In the genomic region with DNA sequence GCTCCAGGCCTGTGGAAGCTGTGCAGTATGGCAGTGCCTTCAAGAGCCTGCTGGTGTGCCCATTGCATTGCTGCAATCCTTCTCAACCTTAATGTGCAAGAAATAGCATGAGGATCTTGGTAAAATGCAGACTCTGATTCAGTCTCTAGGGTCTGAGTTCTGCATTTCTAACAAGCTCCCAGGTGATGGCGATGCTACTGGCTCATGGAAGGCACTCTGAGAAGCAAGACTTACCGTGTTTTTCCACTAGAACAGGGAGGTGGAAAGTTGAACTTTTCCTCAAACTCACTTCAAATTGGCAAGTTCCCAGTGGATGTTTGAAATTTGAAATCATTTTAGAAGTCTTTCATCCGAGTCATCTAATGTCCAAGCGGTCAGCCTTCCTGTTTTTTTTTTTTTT, we compare ENCODE assay signal across 1 cellular context.
TF ChIP-seq lines count a peak whose summit lies in the region.

No MANE protein-coding gene starts in this region.

TF ChIP-seq in GM23338, 12 proteins besides CTCF, POLR2A, EP300 and RAD21 (continued from another document):
- TF ChIP-seq, protein P1, sequence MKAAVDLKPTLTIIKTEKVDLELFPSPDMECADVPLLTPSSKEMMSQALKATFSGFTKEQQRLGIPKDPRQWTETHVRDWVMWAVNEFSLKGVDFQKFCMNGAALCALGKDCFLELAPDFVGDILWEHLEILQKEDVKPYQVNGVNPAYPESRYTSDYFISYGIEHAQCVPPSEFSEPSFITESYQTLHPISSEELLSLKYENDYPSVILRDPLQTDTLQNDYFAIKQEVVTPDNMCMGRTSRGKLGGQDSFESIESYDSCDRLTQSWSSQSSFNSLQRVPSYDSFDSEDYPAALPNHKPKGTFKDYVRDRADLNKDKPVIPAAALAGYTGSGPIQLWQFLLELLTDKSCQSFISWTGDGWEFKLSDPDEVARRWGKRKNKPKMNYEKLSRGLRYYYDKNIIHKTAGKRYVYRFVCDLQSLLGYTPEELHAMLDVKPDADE (IDR thresholded peaks at IDR 0.05) = no peak
- TF ChIP-seq POLR2AphosphoS5 (IDR thresholded peaks at IDR 0.05; ENCODE audit: low read depth) = no peak
